Comparison of ENCODE assay signal across 8 cellular contexts in genomic region chr16:19522369-19523159, GRCh38. TPM values are rescaled to one million over a fixed set of nuclear protein-coding genes. Genes with fewer than 3 reads are reported as not detected.
A peak's percentile ranks its signal among the peaks of the same experiment; 100 is the strongest.
DNase-seq lines count a peak whose midpoint lies in the region; ATAC-seq, FAIRE-seq and TF ChIP-seq lines count a peak whose summit lies in the region.

No MANE protein-coding gene starts in this region.

- TF ChIP-seq POLR2A in HepG2 (IDR thresholded peaks at IDR 0.05; ENCODE audit: insufficient read depth in 1 of 2, low read depth in 2 of 2, low read length in 2 of 2) (no peak), right lobe of liver (IDR thresholded peaks at IDR 0.05) (no peak), vagina (IDR thresholded peaks at IDR 0.05) (no peak)

- H3K9ac ChIP-seq in HepG2 (ENCODE audit: insufficient read depth, low read depth, low read length) (peak overlapping the region; percentile 49; the same call in 1 of the 2 replicates), mesendoderm (ENCODE audit: low read length) (peak overlapping the region; percentile 53)

- H2BK15ac ChIP-seq in mesendoderm (replicated peaks; ENCODE audit: low read depth) = peak overlapping the region; percentile 75

- peaks cover 30% of the 10 kb centered on the region for H3K4me1 Mint-ChIP-seq in activated naive CD8-positive, alpha-beta T cell treated with anti-CD3 and anti-CD28 coated beads for 36 hours

- H3K27me3 ChIP-seq in HepG2 (ENCODE audit: control insufficient read depth in 1 of 2, insufficient read depth in 2 of 2, low read length in 2 of 2) (no peaks in the 10 kb centered on the region; a peak in 1 of 5 replicates), right lobe of liver (no peaks in the 10 kb centered on the region), mesendoderm (ENCODE audit: insufficient read depth, low read length, poor library complexity) (no peaks in the 10 kb centered on the region), vagina (no peaks in the 10 kb centered on the region)

- no peak overlapping the region for H3K18ac ChIP-seq in mesendoderm (ENCODE audit: low read length)

- no peak overlapping the region for H2AK5ac ChIP-seq in mesendoderm (ENCODE audit: low read length)

- H2AFZ ChIP-seq in HepG2 (ENCODE audit: low read length) = peak overlapping the region; percentile 62

- H3K36me3 ChIP-seq in HepG2 (replicated peaks in 1 of 2; ENCODE audit: control insufficient read depth in 1 of 2, insufficient read depth in 2 of 2, low read length in 2 of 2) = peaks cover 0 to 1% of the 10 kb centered on the region in 2 experiments; a peak in 1 of 5 replicates
- no peaks in the 10 kb centered on the region for H3K36me3 ChIP-seq in right lobe of liver
- H3K36me3 ChIP-seq in mesendoderm (ENCODE audit: control insufficient read depth, insufficient read depth, low read length) = no peaks in the 10 kb centered on the region
- no peaks in the 10 kb centered on the region for H3K36me3 ChIP-seq in vagina

- BruUV-seq in HepG2 (replicated peaks; lab: Mats Ljungman, UMichigan) = no TSS peak

- DNase-seq in HepG2 (ENCODE audit: low spot score) (no peak), right lobe of liver (no peak), mesendoderm (no peak), vagina (ENCODE audit: extremely low spot score in 2 of 2) (no peak), occipital lobe (lab: John Stamatoyannopoulos, UW) (no peak), kidney tubule cell (ENCODE audit: low spot score) (no peak), NCI-H524 treated with DMSO at 0.1 percent for 48 hours (lab: John Stamatoyannopoulos, UW) (no peak)
- DNase-seq in activated naive CD8-positive, alpha-beta T cell treated with anti-CD3 and anti-CD28 coated beads for 36 hours = no peak

- no peak overlapping the region for H3K23ac ChIP-seq in mesendoderm (ENCODE audit: low read length)

- H4K8ac ChIP-seq in mesendoderm (ENCODE audit: low read depth, low read length) = no peak overlapping the region

- peak overlapping the region; percentile 90 for H3K4me2 ChIP-seq in HepG2 (ENCODE audit: low read depth, low read length)
- peak overlapping the region; percentile 34 for H3K4me2 ChIP-seq in mesendoderm (ENCODE audit: low read length)

- TF ChIP-seq RAD21 in HepG2 (CRISPR knock-in tag; IDR thresholded peaks at IDR 0.05) = no peak

- no peak overlapping the region for H2BK5ac ChIP-seq in mesendoderm (ENCODE audit: low read length)

- H3K79me2 ChIP-seq in HepG2 (ENCODE audit: insufficient read depth, low read length) (peaks cover 51% of the 10 kb centered on the region), mesendoderm (ENCODE audit: control insufficient read depth, insufficient read depth, low read length) (peaks cover 12% of the 10 kb centered on the region)

- H3K27me3 Mint-ChIP-seq in activated naive CD8-positive, alpha-beta T cell treated with anti-CD3 and anti-CD28 coated beads for 36 hours = no peaks in the 10 kb centered on the region

- TF ChIP-seq EP300 in HepG2 (IDR thresholded peaks at IDR 0.05; ENCODE audit: low read depth in 2 of 2, low read length in 2 of 2) (no peak), HepG2 (CRISPR knock-in tag; IDR thresholded peaks at IDR 0.05; ENCODE audit: borderline replicate concordance) (no peak)

- TF ChIP-seq CTCF in HepG2 (CRISPR knock-in tag; IDR thresholded peaks at IDR 0.05) = no peak
- no peak for TF ChIP-seq CTCF in right lobe of liver (IDR thresholded peaks at IDR 0.05)
- TF ChIP-seq CTCF in vagina (IDR thresholded peaks at IDR 0.05) = no peak

- CTCF ChIA-PET in HepG2 (lab: Yijun Ruan, JAX; ENCODE audit: low intra/inter-chr PET ratio, low total read pairs) = no interaction called here

- POLR2A ChIA-PET in HepG2 (lab: Yijun Ruan, JAX) = interaction anchor here (1.5 to 2.7 kb wide), 4 partner anchors 16 to 32 kb away, joined by 3 to 34 read pairs (median 10); partner anchors contain the start of gene VPS35L

- no peak for ATAC-seq in HepG2
- no peak for ATAC-seq in right lobe of liver

- intact Hi-C loops in HepG2 (cut with micrococcal nuclease; ENCODE audit: unreplicated experiment) (loop anchor here (2.0 to 10.0 kb wide), 2 partner anchors 32 to 728 kb away; partner anchors contain the start of genes RPS15A and VPS35L), right lobe of liver (cut with DNase I) (no loop called here), vagina (cut with DNase I) (no loop called here)

- H3K27ac ChIP-seq in HepG2 (ENCODE audit: extremely low read length, insufficient read depth, low read length) = peak overlapping the region; percentile 3
- peak overlapping the region in 1 of 3 donors; percentile 66 for H3K27ac ChIP-seq in right lobe of liver
- H3K27ac ChIP-seq in mesendoderm (ENCODE audit: low read depth, low read length) = peak overlapping the region; percentile 26
- peak overlapping the region; percentile 79 for H3K27ac ChIP-seq in vagina

- H3K4me3 Mint-ChIP-seq in activated naive CD8-positive, alpha-beta T cell treated with anti-CD3 and anti-CD28 coated beads for 36 hours = peak overlapping the region; percentile 93

- in situ Hi-C loops in HepG2 (cut with HindIII; ENCODE audit: extremely low pct_ligation_motif_present, low pct_unique_long_range_greater_than_20kb) = no loop called here

- no peaks in the 10 kb centered on the region for H3K9me3 Mint-ChIP-seq in activated naive CD8-positive, alpha-beta T cell treated with anti-CD3 and anti-CD28 coated beads for 36 hours

- H3K4me1 ChIP-seq in HepG2 (ENCODE audit: insufficient read depth, low read length) (peaks cover 63% of the 10 kb centered on the region), right lobe of liver (no peaks in the 10 kb centered on the region), mesendoderm (ENCODE audit: control insufficient read depth, low read depth, low read length) (peaks cover 15% of the 10 kb centered on the region), vagina (peaks cover 56% of the 10 kb centered on the region)

- H3K4ac ChIP-seq in mesendoderm (ENCODE audit: low read depth, low read length) = no peak overlapping the region

- H3K79me1 ChIP-seq in mesendoderm (ENCODE audit: low read length) = peaks cover 9% of the 10 kb centered on the region

- H3K36me3 Mint-ChIP-seq in activated naive CD8-positive, alpha-beta T cell treated with anti-CD3 and anti-CD28 coated beads for 36 hours = peaks cover 16% of the 10 kb centered on the region

- H3K27ac Mint-ChIP-seq in activated naive CD8-positive, alpha-beta T cell treated with anti-CD3 and anti-CD28 coated beads for 36 hours = peak overlapping the region; percentile 67

- no peaks in the 10 kb centered on the region for H3K9me3 ChIP-seq in HepG2 (ENCODE audit: low read length)
- no peaks in the 10 kb centered on the region for H3K9me3 ChIP-seq in right lobe of liver
- H3K9me3 ChIP-seq in vagina = no peaks in the 10 kb centered on the region

- H4K5ac ChIP-seq in mesendoderm (ENCODE audit: low read length) = peak overlapping the region; percentile 97

- H2BK120ac ChIP-seq in mesendoderm (ENCODE audit: low read depth, low read length) = no peak overlapping the region

- H3K56ac ChIP-seq in mesendoderm (ENCODE audit: low read length) = peak overlapping the region; percentile 80

- no peak for FAIRE-seq in HepG2 (lab: Jason Lieb, UNC)

- 24% methylated on average over 8 of the region's 8 CpGs for WGBS in HepG2 (ENCODE audit: low lambda C conversion rate)
- 56% methylated on average over 8 of the region's 8 CpGs for WGBS in right lobe of liver (ENCODE audit: insufficient coverage, low coverage, low lambda C conversion rate, missing lambda C conversion rate)
- no CpG with 5 or more reads among the region's 8 CpGs for WGBS in mesendoderm (ENCODE audit: extremely low coverage, insufficient coverage, low lambda C conversion rate)

- H4K20me1 ChIP-seq in HepG2 (ENCODE audit: insufficient read depth, low read length) = no peaks in the 10 kb centered on the region

- H3K4me3 ChIP-seq in HepG2 (replicated peaks in 1 of 3; ENCODE audit: insufficient read depth in 1 of 3, low read depth in 2 of 3, low read length in 3 of 3) = peak overlapping the region; percentile 94 to 100 (median 95)
- H3K4me3 ChIP-seq in right lobe of liver = peak overlapping the region in 1 of 3 donors; percentile 86
- no peak overlapping the region for H3K4me3 ChIP-seq in mesendoderm (ENCODE audit: low read length)
- H3K4me3 ChIP-seq in vagina = peak overlapping the region; percentile 78 to 79

RNA-seq across cellular contexts. Expression of gene GDE1, which starts 0.7 kb away (rescaled TPM):
- total RNA-seq in HepG2 (2016; rRNA removed; fragmentation: Illumina TruSeq; extraction: Trizol) = 55.1 and 59.0 TPM in 2 replicates
- total RNA-seq in HepG2 (2016; cell fraction: cytosol; rRNA removed; fragmentation: Illumina TruSeq; extraction: Trizol; ENCODE audit: low read depth) = 52.9 and 57.5 TPM in 2 replicates
- total RNA-seq in HepG2 (2016; cell fraction: insoluble cytoplasmic fraction; rRNA removed; fragmentation: Illumina TruSeq; extraction: Trizol) = 45.6 and 63.3 TPM in 2 replicates
- 123 and 138 TPM in 2 replicates for total RNA-seq in HepG2 (2016; cell fraction: membrane; rRNA removed; fragmentation: Illumina TruSeq; extraction: Trizol)
- 45.2 and 50.8 TPM in 2 replicates for total RNA-seq in HepG2 (2016; cell fraction: nucleus; rRNA removed; fragmentation: Illumina TruSeq; extraction: Trizol)
- polyA plus RNA-seq in HepG2 (2011; rRNA removed) = 35.9 and 38.9 TPM in 2 replicates
- 27.6 and 46.5 TPM in 2 replicates for polyA plus RNA-seq in HepG2 (2011; cell fraction: cytosol; rRNA removed)
- 10.9 and 16.7 TPM in 2 replicates for polyA plus RNA-seq in HepG2 (2011; cell fraction: nucleus; rRNA removed)
- polyA plus RNA-seq in HepG2 (2012) = 89.0 and 119 TPM in 2 replicates
- 80.4 and 81.8 TPM in 2 replicates for polyA plus RNA-seq in HepG2 (2016; cell fraction: cytosol; fragmentation: Illumina TruSeq; extraction: Trizol; ENCODE audit: low read depth)
- polyA plus RNA-seq in HepG2 (2016; cell fraction: insoluble cytoplasmic fraction; fragmentation: Illumina TruSeq; extraction: Trizol; ENCODE audit: low read depth) = 50.5 and 58.3 TPM in 2 replicates
- polyA plus RNA-seq in HepG2 (2016; cell fraction: membrane; fragmentation: Illumina TruSeq; extraction: Trizol; ENCODE audit: low read depth) = 115 and 129 TPM in 2 replicates
- polyA plus RNA-seq in HepG2 (2016; cell fraction: nucleus; fragmentation: Illumina TruSeq; extraction: Trizol; ENCODE audit: insufficient read depth, low read depth) = 61.2 and 70.9 TPM in 2 replicates
- 12.3 and 18.4 TPM in 2 replicates for polyA minus RNA-seq in HepG2 (2011; rRNA and poly(A)+ RNA removed; ENCODE audit: low replicate concordance)
- polyA minus RNA-seq in HepG2 (2011; cell fraction: cytosol; rRNA and poly(A)+ RNA removed) = 24.4 and 28.3 TPM in 2 replicates
- 15.5 and 36.3 TPM in 2 replicates for polyA minus RNA-seq in HepG2 (2011; cell fraction: nucleus; rRNA and poly(A)+ RNA removed)
- 10 to 100 TPM; 19.1 to 30.5 (median 21.1) TPM for total RNA-seq in right lobe of liver
- total RNA-seq in activated naive CD8-positive, alpha-beta T cell treated with anti-CD3 and anti-CD28 coated beads for 36 hours = 10 to 100 TPM; 24.0 to 24.3 TPM
- 39.6 TPM for polyA plus RNA-seq in mesendoderm (2013, experiment 1 of 2)
- polyA plus RNA-seq in mesendoderm (2013, experiment 2 of 2) = 38.9 TPM
- 31.2 TPM for total RNA-seq in vagina
- 29.9 TPM for total RNA-seq in occipital lobe

RNA-seq across cellular contexts. Expression of gene CCP110, which starts 1.2 kb away (rescaled TPM):
- total RNA-seq in HepG2 (2016; rRNA removed; fragmentation: Illumina TruSeq; extraction: Trizol) (11.1 and 19.9 TPM in 2 replicates), right lobe of liver (1 to 10 TPM; 2.6 to 5.6 (median 4.2) TPM), vagina (17.7 TPM), occipital lobe (85.5 TPM)
- total RNA-seq in HepG2 (2016; cell fraction: cytosol; rRNA removed; fragmentation: Illumina TruSeq; extraction: Trizol; ENCODE audit: low read depth) = 1.7 and 2.6 TPM in 2 replicates
- total RNA-seq in HepG2 (2016; cell fraction: insoluble cytoplasmic fraction; rRNA removed; fragmentation: Illumina TruSeq; extraction: Trizol) = 10.2 and 19.5 TPM in 2 replicates
- total RNA-seq in HepG2 (2016; cell fraction: membrane; rRNA removed; fragmentation: Illumina TruSeq; extraction: Trizol) = 7.1 and 7.9 TPM in 2 replicates
- 15.4 and 17.2 TPM in 2 replicates for total RNA-seq in HepG2 (2016; cell fraction: nucleus; rRNA removed; fragmentation: Illumina TruSeq; extraction: Trizol)
- 8.6 and 10.0 TPM in 2 replicates for polyA plus RNA-seq in HepG2 (2011; rRNA removed)
- 3.3 and 5.1 TPM in 2 replicates for polyA plus RNA-seq in HepG2 (2011; cell fraction: cytosol; rRNA removed)
- 6.8 and 10.0 TPM in 2 replicates for polyA plus RNA-seq in HepG2 (2011; cell fraction: nucleus; rRNA removed)
- polyA plus RNA-seq in HepG2 (2012) = 17.7 and 18.2 TPM in 2 replicates
- polyA plus RNA-seq in HepG2 (2016; cell fraction: cytosol; fragmentation: Illumina TruSeq; extraction: Trizol; ENCODE audit: low read depth) = 0.46 and 0.52 TPM in 2 replicates
- 19.6 and 20.5 TPM in 2 replicates for polyA plus RNA-seq in HepG2 (2016; cell fraction: insoluble cytoplasmic fraction; fragmentation: Illumina TruSeq; extraction: Trizol; ENCODE audit: low read depth)
- 2.5 and 2.6 TPM in 2 replicates for polyA plus RNA-seq in HepG2 (2016; cell fraction: membrane; fragmentation: Illumina TruSeq; extraction: Trizol; ENCODE audit: low read depth)
- polyA plus RNA-seq in HepG2 (2016; cell fraction: nucleus; fragmentation: Illumina TruSeq; extraction: Trizol; ENCODE audit: insufficient read depth, low read depth) = 23.8 and 24.5 TPM in 2 replicates
- polyA minus RNA-seq in HepG2 (2011; rRNA and poly(A)+ RNA removed; ENCODE audit: low replicate concordance) = 3.5 and 5.4 TPM in 2 replicates
- 7.8 and 8.1 TPM in 2 replicates for polyA minus RNA-seq in HepG2 (2011; cell fraction: cytosol; rRNA and poly(A)+ RNA removed)
- polyA minus RNA-seq in HepG2 (2011; cell fraction: nucleus; rRNA and poly(A)+ RNA removed) = 18.4 and 23.4 TPM in 2 replicates
- 10 to 100 TPM; 28.7 to 30.4 TPM for total RNA-seq in activated naive CD8-positive, alpha-beta T cell treated with anti-CD3 and anti-CD28 coated beads for 36 hours
- polyA plus RNA-seq in mesendoderm (2013, experiment 1 of 2) = 10.1 TPM
- polyA plus RNA-seq in mesendoderm (2013, experiment 2 of 2) = 9.8 TPM

RNA-seq across cellular contexts. Expression of gene VPS35L, which starts 32.9 kb away (rescaled TPM):
- total RNA-seq in HepG2 (2016; rRNA removed; fragmentation: Illumina TruSeq; extraction: Trizol) = 0.97 and 1.4 TPM in 2 replicates
- total RNA-seq in HepG2 (2016; cell fraction: cytosol; rRNA removed; fragmentation: Illumina TruSeq; extraction: Trizol; ENCODE audit: low read depth) = 1.1 and 1.5 TPM in 2 replicates
- total RNA-seq in HepG2 (2016; cell fraction: insoluble cytoplasmic fraction; rRNA removed; fragmentation: Illumina TruSeq; extraction: Trizol) = 0.76 and 1.1 TPM in 2 replicates
- total RNA-seq in HepG2 (2016; cell fraction: membrane; rRNA removed; fragmentation: Illumina TruSeq; extraction: Trizol) = 1.9 and 2.0 TPM in 2 replicates
- total RNA-seq in HepG2 (2016; cell fraction: nucleus; rRNA removed; fragmentation: Illumina TruSeq; extraction: Trizol) = 1.5 and 1.6 TPM in 2 replicates
- 1.6 and 1.9 TPM in 2 replicates for polyA plus RNA-seq in HepG2 (2011; rRNA removed)
- 1.5 and 1.8 TPM in 2 replicates for polyA plus RNA-seq in HepG2 (2011; cell fraction: cytosol; rRNA removed)
- polyA plus RNA-seq in HepG2 (2011; cell fraction: nucleus; rRNA removed) = 2.1 and 2.7 TPM in 2 replicates
- polyA plus RNA-seq in HepG2 (2012) = 2.7 and 3.0 TPM in 2 replicates
- polyA plus RNA-seq in HepG2 (2016; cell fraction: cytosol; fragmentation: Illumina TruSeq; extraction: Trizol; ENCODE audit: low read depth) = 0.57 and 0.96 TPM in 2 replicates
- polyA plus RNA-seq in HepG2 (2016; cell fraction: insoluble cytoplasmic fraction; fragmentation: Illumina TruSeq; extraction: Trizol; ENCODE audit: low read depth) = 1.3 and 1.4 TPM in 2 replicates
- polyA plus RNA-seq in HepG2 (2016; cell fraction: membrane; fragmentation: Illumina TruSeq; extraction: Trizol; ENCODE audit: low read depth) = 1.2 and 1.5 TPM in 2 replicates
- polyA plus RNA-seq in HepG2 (2016; cell fraction: nucleus; fragmentation: Illumina TruSeq; extraction: Trizol; ENCODE audit: insufficient read depth, low read depth) = 1.2 and 1.7 TPM in 2 replicates
- 4.2 and 19.9 TPM in 2 replicates for polyA minus RNA-seq in HepG2 (2011; rRNA and poly(A)+ RNA removed; ENCODE audit: low replicate concordance)
- polyA minus RNA-seq in HepG2 (2011; cell fraction: cytosol; rRNA and poly(A)+ RNA removed) = 1.2 and 3.5 TPM in 2 replicates
- 5.8 and 9.1 TPM in 2 replicates for polyA minus RNA-seq in HepG2 (2011; cell fraction: nucleus; rRNA and poly(A)+ RNA removed)
- 10 to 100 TPM; 19.3 to 24.3 (median 20.4) TPM for total RNA-seq in right lobe of liver
- total RNA-seq in activated naive CD8-positive, alpha-beta T cell treated with anti-CD3 and anti-CD28 coated beads for 36 hours = 10 to 100 TPM; 30.2 to 34.1 TPM
- 29.5 TPM for polyA plus RNA-seq in mesendoderm (2013, experiment 1 of 2)
- polyA plus RNA-seq in mesendoderm (2013, experiment 2 of 2) = 30.1 TPM
- 39.8 TPM for total RNA-seq in vagina
- total RNA-seq in occipital lobe = 43.2 TPM
